In the genomic region with DNA sequence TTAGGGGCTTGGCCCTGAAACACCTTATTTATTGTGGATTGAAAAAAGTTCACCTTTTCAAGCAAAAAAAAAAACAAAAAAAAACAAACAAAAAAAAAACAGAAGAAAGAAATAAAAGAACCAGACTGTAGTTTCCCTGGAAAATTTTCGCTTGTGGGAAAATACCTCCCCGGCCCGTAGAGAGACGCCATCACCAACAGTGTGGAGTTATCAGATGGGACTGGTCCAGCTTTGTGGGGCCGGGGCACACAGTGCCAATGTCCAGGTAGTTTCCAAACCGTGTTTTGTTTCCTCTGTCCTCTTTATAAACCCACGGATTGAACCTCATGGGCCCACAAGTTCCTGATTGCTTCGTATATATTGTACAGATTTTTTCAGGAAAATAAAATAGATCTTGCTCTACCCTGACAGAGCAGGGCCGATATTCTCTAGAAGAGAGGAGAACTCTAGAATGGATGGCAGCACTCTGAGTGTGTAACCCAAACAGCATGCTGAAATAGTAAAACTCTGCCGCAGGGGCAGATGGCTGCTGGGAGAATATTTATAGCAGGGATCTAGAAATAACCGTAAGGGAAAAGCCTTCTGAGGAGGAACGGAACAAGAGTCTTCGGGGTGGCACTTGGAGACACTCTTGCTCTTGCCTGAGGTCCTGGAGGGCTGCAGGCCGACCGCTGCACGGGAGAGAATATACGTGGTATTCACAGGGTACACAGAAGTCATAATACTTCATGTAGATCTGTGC, we compare ENCODE assay signal across 19 cellular contexts.
"Had no signal": no experiment of that assay in that cellular context is flagged by ENCODE, and none has a peak within 500 bp of the region (broad histone marks: within the 10 kb centered on the region; RNA-seq: fewer than 3 reads in every experiment).

No MANE protein-coding gene starts in this region.

- H3K4me3 ChIP-seq: ascending aorta, cardiac muscle cell, gastrocnemius medialis, left ventricle myocardium inferior, psoas muscle, right lobe of liver, spleen had no signal

- H3K27ac Mint-ChIP-seq: activated CD8-positive, alpha-beta memory T cell treated with anti-CD3 and anti-CD28 coated beads, Interleukin-2, amount 10 ng/mL, durations not matched to agents 7 days and 5 days; stimulated activated naive B cell treated with anti-CD40 and anti-IgM and Interleukin-4, amounts not matched to agents 10 μg/mL and 1 μg/mL and 100 μg/mL, for 72 hours; T-helper 1 cell treated with Interleukin-12 subunit alpha and Interleukin-12 subunit beta and Interleukin-4 antibody, amounts not matched to agents 30 μg/mL and 1 μg/mL, for 36 hours had no signal

- H3K9me3 Mint-ChIP-seq: activated T-cell treated with anti-CD3 and anti-CD28 coated beads, Interleukin-2, amount 50 U/mL, for 4 hours; stimulated activated naive B cell treated with anti-CD40 and anti-IgM and Interleukin-4, amounts not matched to agents 10 μg/mL and 1 μg/mL and 100 μg/mL, for 72 hours; T-helper 1 cell treated with Interleukin-12 subunit alpha and Interleukin-12 subunit beta and Interleukin-4 antibody, amounts not matched to agents 30 μg/mL and 1 μg/mL, for 36 hours had no signal

- H3K27ac ChIP-seq: ascending aorta, cardiac muscle cell, left ventricle myocardium inferior, neutrophil, psoas muscle, right lobe of liver, spleen had no signal

- ATAC-seq: activated CD8-positive, alpha-beta memory T cell treated with anti-CD3 and anti-CD28 coated beads, Interleukin-2, amount 10 ng/mL, durations not matched to agents 7 days and 5 days; activated T-cell treated with anti-CD3 and anti-CD28 coated beads, Interleukin-2, amount 50 U/mL, for 4 hours; gastrocnemius medialis; psoas muscle; right lobe of liver; stimulated activated naive B cell treated with anti-CD40 and anti-IgM and Interleukin-4, amounts not matched to agents 10 μg/mL and 1 μg/mL and 100 μg/mL, for 72 hours had no signal

- H3K4me1 Mint-ChIP-seq: activated CD8-positive, alpha-beta memory T cell treated with anti-CD3 and anti-CD28 coated beads, Interleukin-2, amount 10 ng/mL, durations not matched to agents 7 days and 5 days had no signal

- H3K36me3 Mint-ChIP-seq: activated CD8-positive, alpha-beta memory T cell treated with anti-CD3 and anti-CD28 coated beads, Interleukin-2, amount 10 ng/mL, durations not matched to agents 7 days and 5 days; stimulated activated naive B cell treated with anti-CD40 and anti-IgM and Interleukin-4, amounts not matched to agents 10 μg/mL and 1 μg/mL and 100 μg/mL, for 72 hours had no signal

- H3K9me3 ChIP-seq: ascending aorta, gastrocnemius medialis, left ventricle myocardium inferior, neutrophil, psoas muscle, right lobe of liver, spleen had no signal

- DNase-seq: activated CD4-positive, alpha-beta T cell treated with anti-CD3 and anti-CD28 coated beads, Interleukin-2, amount 50 U/mL, for 4 hours; activated CD4-positive, CD25-positive, alpha-beta regulatory T cell; activated CD8-positive, alpha-beta memory T cell treated with anti-CD3 and anti-CD28 coated beads, Interleukin-2, amount 10 ng/mL, durations not matched to agents 7 days and 5 days; activated gamma-delta T cell treated with Interleukin-2 at 50 U/mL for 16 hours; activated T-cell treated with anti-CD3 and anti-CD28 coated beads, Interleukin-2, amount 50 U/mL, for 4 hours; gastrocnemius medialis; kidney; mesenchymal stem cell; psoas muscle; right lobe of liver; spleen; stimulated activated CD4-positive, alpha-beta T cell treated with anti-CD3 and anti-CD28 coated beads, Interleukin-1b, Interleukin-23, amount 100 ng/mL, for 48 hours; stimulated activated naive B cell treated with anti-CD40 and anti-IgM and Interleukin-4, amounts not matched to agents 10 μg/mL and 1 μg/mL and 100 μg/mL, for 72 hours; trophoblast cell had no signal

- H3K27me3 ChIP-seq: ascending aorta, cardiac muscle cell, gastrocnemius medialis, neutrophil, right lobe of liver had no signal

- H3K4me1 ChIP-seq: ascending aorta, gastrocnemius medialis, psoas muscle, right lobe of liver, spleen had no signal

- H3K4me3 Mint-ChIP-seq: activated CD8-positive, alpha-beta memory T cell treated with anti-CD3 and anti-CD28 coated beads, Interleukin-2, amount 10 ng/mL, durations not matched to agents 7 days and 5 days; activated T-cell treated with anti-CD3 and anti-CD28 coated beads, Interleukin-2, amount 50 U/mL, for 4 hours; stimulated activated naive B cell treated with anti-CD40 and anti-IgM and Interleukin-4, amounts not matched to agents 10 μg/mL and 1 μg/mL and 100 μg/mL, for 72 hours; T-helper 1 cell treated with Interleukin-12 subunit alpha and Interleukin-12 subunit beta and Interleukin-4 antibody, amounts not matched to agents 30 μg/mL and 1 μg/mL, for 36 hours had no signal

- H3K36me3 ChIP-seq: ascending aorta, cardiac muscle cell, gastrocnemius medialis, left ventricle myocardium inferior, neutrophil, right lobe of liver, spleen had no signal
